In genomic region chr9:134190232-134191121, GRCh38 we compare ENCODE assay signal across 25 cellular contexts. TPM values are rescaled to one million over a fixed set of nuclear protein-coding genes. Genes with fewer than 3 reads are reported as not detected.
DNase-seq lines count a peak whose midpoint lies in the region; ATAC-seq, FAIRE-seq and TF ChIP-seq lines count a peak whose summit lies in the region.
"Had no signal": no experiment of that assay in that cellular context is flagged by ENCODE, and none has a peak within 500 bp of the region (broad histone marks: within the 10 kb centered on the region; RNA-seq: fewer than 3 reads in every experiment).

No MANE protein-coding gene starts in this region.

- H3K27ac ChIP-seq in BLaER1 (peak overlapping the region; percentile 73), pancreas (no peak overlapping the region)
- H3K27ac ChIP-seq: parathyroid adenoma, SJSA1, thyroid gland had no signal

- H3K4me2 ChIP-seq in BLaER1, result peak overlapping the region; percentile 44; the same call in 1 of the 2 replicates

- H3K27me3 ChIP-seq in BLaER1 (no peaks in the 10 kb centered on the region), H7 (ENCODE audit: control insufficient read depth, insufficient read depth, low read length) (peaks cover 2% of the 10 kb centered on the region), pancreas (peaks cover 0 to 5% (median 0%) of the 10 kb centered on the region in 4 donors)
- H3K27me3 ChIP-seq: SJSA1, thyroid gland had no signal

- H3K27ac Mint-ChIP-seq in glutamatergic neuron (ENCODE audit: unreplicated experiment), result no peak overlapping the region
- H3K27ac Mint-ChIP-seq: activated CD8-positive, alpha-beta T cell treated with anti-CD3 and anti-CD28 coated beads, Interleukin-2, amount 10 ng/mL, durations not matched to agents 7 days and 5 days; activated naive CD4-positive, alpha-beta T cell treated with anti-CD3 and anti-CD28 coated beads, Interleukin-2, amount 10 ng/mL, durations not matched to agents 7 days and 5 days; immature natural killer cell; stimulated activated memory B cell treated with anti-CD40 and anti-IgM and Interleukin-4, amounts not matched to agents 10 μg/mL and 1 μg/mL and 100 μg/mL, for 72 hours had no signal

- H3K4me1 ChIP-seq in BLaER1, result peaks cover 92% of the 10 kb centered on the region
- H3K4me1 ChIP-seq in pancreas, result no peaks in the 10 kb centered on the region
- H3K4me1 ChIP-seq: parathyroid adenoma, SJSA1 had no signal

- ATAC-seq in pancreas, result no peak
- ATAC-seq in stimulated activated naive CD8-positive, alpha-beta T cell treated with anti-CD3 and anti-CD28 coated beads, Interleukin-15, Interleukin-2, amounts not matched to agents 100 U/mL and 50 U/mL, for 24 hours, result no peak
- ATAC-seq: activated CD4-positive, CD25-positive, alpha-beta regulatory T cell treated with anti-CD3 and anti-CD28 coated beads, Interleukin-2, amount 50 U/mL, for 24 hours; activated CD8-positive, alpha-beta T cell treated with anti-CD3 and anti-CD28 coated beads, Interleukin-2, amount 10 ng/mL, durations not matched to agents 7 days and 5 days; GM12878; PC-3 had no signal

- intact Hi-C loops in pancreas (cut with DNase I), result no loop called here

- no peak overlapping the region for H3K4me3 ChIP-seq in BLaER1
- H3K4me3 ChIP-seq in H7 (ENCODE audit: insufficient read depth, low read depth, low read length), result no peak overlapping the region
- no peak overlapping the region for H3K4me3 ChIP-seq in pancreas
- H3K4me3 ChIP-seq: GM12878, SJSA1, thyroid gland had no signal

- H3K36me3 ChIP-seq in BLaER1 (no peaks in the 10 kb centered on the region), H7 (replicated peaks; ENCODE audit: control insufficient read depth, insufficient read depth, low read length) (no peaks in the 10 kb centered on the region), pancreas (no peaks in the 10 kb centered on the region)
- H3K36me3 ChIP-seq: SJSA1, thyroid gland had no signal

- H3K36me3 Mint-ChIP-seq in glutamatergic neuron (ENCODE audit: unreplicated experiment), result peaks cover 5% of the 10 kb centered on the region
- H3K36me3 Mint-ChIP-seq: activated naive CD4-positive, alpha-beta T cell treated with anti-CD3 and anti-CD28 coated beads, Interleukin-2, amount 10 ng/mL, durations not matched to agents 7 days and 5 days; CD4-positive, alpha-beta memory T cell; immature natural killer cell; stimulated activated memory B cell treated with anti-CD40 and anti-IgM and Interleukin-4, amounts not matched to agents 10 μg/mL and 1 μg/mL and 100 μg/mL, for 72 hours had no signal

- peak; percentile 51 for DNase-seq in H7
- DNase-seq in glutamatergic neuron, result peak; percentile 18
- peak in 4 of 6 donors; percentile 0 to 50 (median 26) for DNase-seq in pancreas
- no peak for DNase-seq in stimulated activated naive CD8-positive, alpha-beta T cell treated with anti-CD3 and anti-CD28 coated beads, Interleukin-15, Interleukin-2, amounts not matched to agents 100 U/mL and 50 U/mL, for 24 hours
- no peak for DNase-seq in anterior cingulate cortex (lab: John Stamatoyannopoulos, UW)
- no peak for DNase-seq in NCI-H187 treated with DMSO at 0.1 percent for 48 hours (lab: John Stamatoyannopoulos, UW)
- DNase-seq: activated CD8-positive, alpha-beta T cell treated with anti-CD3 and anti-CD28 coated beads, Interleukin-2, amount 10 ng/mL, durations not matched to agents 7 days and 5 days; activated naive CD4-positive, alpha-beta T cell treated with anti-CD3 and anti-CD28 coated beads, Interleukin-2, amount 10 ng/mL, durations not matched to agents 7 days and 5 days; activated T-cell treated with anti-CD3 and anti-CD28 coated beads, Interleukin-2, amount 50 U/mL, for 4 hours; CD4-positive, alpha-beta memory T cell; immature natural killer cell; KBM-7; NCI-H187; NCI-H345; PC-3; stimulated activated CD4-positive, alpha-beta T cell treated with anti-CD3 and anti-CD28 coated beads, Interleukin-1b, Interleukin-23, amount 100 ng/mL, for 48 hours had no signal

- no peak for FAIRE-seq in pancreas (lab: Jason Lieb, UNC)
- FAIRE-seq: colon, endometrium, GM12878 had no signal

- H4K20me1 ChIP-seq in BLaER1, result no peaks in the 10 kb centered on the region

- TF ChIP-seq CTCF in glutamatergic neuron (IDR thresholded peaks at IDR 0.05; ENCODE audit: partially characterized antibody, unreplicated experiment) (no peak), pancreas (IDR thresholded peaks at IDR 0.05) (no peak)

- peaks cover 15% of the 10 kb centered on the region for H3K4me1 Mint-ChIP-seq in glutamatergic neuron (ENCODE audit: low read depth, unreplicated experiment)

- no peaks in the 10 kb centered on the region for H3K9me3 ChIP-seq in BLaER1
- no peaks in the 10 kb centered on the region for H3K9me3 ChIP-seq in pancreas
- H3K9me3 ChIP-seq: SJSA1, thyroid gland had no signal

- H3K9me3 Mint-ChIP-seq in glutamatergic neuron (ENCODE audit: unreplicated experiment), result peaks cover 8% of the 10 kb centered on the region
- H3K9me3 Mint-ChIP-seq: activated naive CD4-positive, alpha-beta T cell treated with anti-CD3 and anti-CD28 coated beads, Interleukin-2, amount 10 ng/mL, durations not matched to agents 7 days and 5 days; activated T-cell treated with anti-CD3 and anti-CD28 coated beads, Interleukin-2, amount 50 U/mL, for 4 hours; immature natural killer cell; stimulated activated memory B cell treated with anti-CD40 and anti-IgM and Interleukin-4, amounts not matched to agents 10 μg/mL and 1 μg/mL and 100 μg/mL, for 72 hours had no signal

- 69 to 73% methylated on average over 29 of the region's 29 CpGs for WGBS in pancreas, 2 donors

- no peak overlapping the region for H3K4me3 Mint-ChIP-seq in glutamatergic neuron (ENCODE audit: unreplicated experiment)
- H3K4me3 Mint-ChIP-seq: activated CD8-positive, alpha-beta T cell treated with anti-CD3 and anti-CD28 coated beads, Interleukin-2, amount 10 ng/mL, durations not matched to agents 7 days and 5 days; activated naive CD4-positive, alpha-beta T cell treated with anti-CD3 and anti-CD28 coated beads, Interleukin-2, amount 10 ng/mL, durations not matched to agents 7 days and 5 days; activated T-cell treated with anti-CD3 and anti-CD28 coated beads, Interleukin-2, amount 50 U/mL, for 4 hours; CD4-positive, alpha-beta memory T cell; immature natural killer cell; stimulated activated memory B cell treated with anti-CD40 and anti-IgM and Interleukin-4, amounts not matched to agents 10 μg/mL and 1 μg/mL and 100 μg/mL, for 72 hours had no signal

- H3K27me3 Mint-ChIP-seq in glutamatergic neuron (ENCODE audit: unreplicated experiment), result peaks cover 7% of the 10 kb centered on the region
- H3K27me3 Mint-ChIP-seq: CD4-positive, alpha-beta memory T cell had no signal

- no peak overlapping the region for H3K9ac ChIP-seq in BLaER1
- H3K9ac ChIP-seq: parathyroid adenoma had no signal

RNA-seq across cellular contexts. Expression of gene RNU6ATAC, which starts 26.1 kb away (rescaled TPM):
- total RNA-seq in H7 (2014; rRNA removed; shearing (Covaris generic)), result not detected in 2 replicates
- 121 TPM for total RNA-seq in glutamatergic neuron (ENCODE audit: unreplicated experiment)
- 10 to 100 TPM; 17.0 to 91.5 (median 64.8) TPM for total RNA-seq in pancreas
- not detected for polyA plus RNA-seq in pancreas
- total RNA-seq: PC-3, SJSA1, thyroid gland had no signal
- polyA plus RNA-seq: CD4-positive, alpha-beta memory T cell; GM12878; immature natural killer cell had no signal

RNA-seq across cellular contexts. Expression of gene WDR5, which starts 54.6 kb away (rescaled TPM):
- 40.3 and 40.9 TPM in 2 replicates for total RNA-seq in H7 (2014; rRNA removed; shearing (Covaris generic))
- total RNA-seq in glutamatergic neuron (ENCODE audit: unreplicated experiment) (45.9 TPM), pancreas (10 to 100 TPM; 14.0 to 20.2 (median 15.9) TPM)
- 10 to 100 TPM; 18.0 to 26.1 TPM for polyA plus RNA-seq in pancreas

Comparison
In these comparisons a context has a peak if more than half of its experiments do, and no peak if none do; other contexts are left out.
1. DNase-seq: peak in H7 (single experiment), glutamatergic neuron (single experiment) and pancreas (4 of 6); none in stimulated activated naive CD8-positive, alpha-beta T cell treated with anti-CD3 and anti-CD28 coated beads, Interleukin-15, Interleukin-2, amounts not matched to agents 100 U/mL and 50 U/mL, for 24 hours (single experiment), anterior cingulate cortex (0 of 58) and NCI-H187 treated with DMSO at 0.1 percent for 48 hours (single experiment).
2. RNA of gene RNU6ATAC, which starts 26.1 kb away (total RNA-seq): 121 TPM in glutamatergic neuron (single experiment) and 17.0 to 91.5 TPM in pancreas; not detected in H7; every median in the first group is over 10 times any median in the second.